In the genomic region with DNA sequence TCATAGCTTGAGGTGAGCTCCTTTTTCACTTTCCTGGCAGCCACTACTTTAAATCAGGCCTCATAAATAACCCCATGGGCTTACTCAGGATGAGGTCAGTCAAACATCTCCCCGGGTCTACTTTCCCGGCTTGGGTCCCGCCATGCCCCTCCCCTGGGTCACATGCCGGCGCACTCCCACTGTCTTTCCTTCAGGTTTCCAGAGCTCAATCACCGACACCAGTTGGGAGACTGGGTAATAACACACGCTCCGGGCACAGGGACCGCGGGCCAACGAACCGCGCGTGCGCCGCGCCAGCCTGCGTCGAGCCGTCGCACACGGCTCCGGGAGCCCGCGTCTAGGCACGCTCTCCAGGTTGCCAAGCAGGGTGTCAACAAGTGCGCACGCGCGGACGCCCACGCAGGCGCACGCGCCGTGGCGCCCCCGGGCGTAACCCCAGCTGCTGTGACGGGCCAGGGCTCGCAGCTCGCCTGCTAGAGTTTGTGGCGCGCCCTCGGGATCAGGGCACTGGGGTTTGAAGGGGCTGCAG, we compare ENCODE assay signal across 12 cellular contexts. TPM values are rescaled to one million over a fixed set of nuclear protein-coding genes. Genes with fewer than 3 reads are reported as not detected.
DNase-seq lines count a peak whose midpoint lies in the region; ATAC-seq and TF ChIP-seq lines count a peak whose summit lies in the region.
"Had no signal": no experiment of that assay in that cellular context is flagged by ENCODE, and none has a peak within 500 bp of the region (broad histone marks: within the 10 kb centered on the region; RNA-seq: fewer than 3 reads in every experiment).

No MANE protein-coding gene starts in this region.

- H3K36me3 Mint-ChIP-seq in activated T-helper 2 cell treated with anti-CD3 and anti-CD28 coated beads, Interferon-gamma antibody, Interleukin-2, Interleukin-4, amounts not matched to agents 10 μg/mL and 5 μg/mL and 100 μg/mL, durations not matched to agents 14 hours and 24 hours and 36 hours (ENCODE audit: low read depth) = no peaks in the 10 kb centered on the region

- H3K36me3 ChIP-seq in hepatocyte (replicated peaks; ENCODE audit: insufficient read depth, low read depth) = no peaks in the 10 kb centered on the region

- no peak overlapping the region for H3K4me3 Mint-ChIP-seq in activated T-helper 2 cell treated with anti-CD3 and anti-CD28 coated beads, Interferon-gamma antibody, Interleukin-2, Interleukin-4, amounts not matched to agents 10 μg/mL and 5 μg/mL and 100 μg/mL, durations not matched to agents 14 hours and 24 hours and 36 hours (ENCODE audit: low read depth)

- peaks cover 11% of the 10 kb centered on the region for H3K4me1 ChIP-seq in hepatocyte (ENCODE audit: insufficient read depth)

- in situ Hi-C loops in SK-MEL-5 (cut with HindIII; ENCODE audit: low pct_unique_long_range_greater_than_20kb, low sequenced_read_pairs) = no loop called here
- in situ Hi-C loops in GM13976 (cut with MboI; ENCODE audit: low sequenced_read_pairs, unreplicated experiment) = no loop called here

- ATAC-seq in HG03135 (IDR thresholded peaks at IDR 0.05; ENCODE audit: unreplicated experiment) = no peak
- no peak for ATAC-seq in HG03520 (IDR thresholded peaks at IDR 0.05; ENCODE audit: unreplicated experiment)
- ATAC-seq: sciatic nerve had no signal

- H3K9me3 ChIP-seq in hepatocyte (ENCODE audit: low read depth) = no peaks in the 10 kb centered on the region

- no peaks in the 10 kb centered on the region for H3K79me2 ChIP-seq in hepatocyte

- peaks cover 98% of the 10 kb centered on the region for H3K27me3 ChIP-seq in hepatocyte

- peak overlapping the region; percentile 39 for H2AFZ ChIP-seq in hepatocyte
- H2AFZ ChIP-seq: GM23248 had no signal

- H3K4me3 ChIP-seq in hepatocyte = peak overlapping the region; percentile 18
- H3K4me3 ChIP-seq: GM23248 had no signal

- H3K27ac Mint-ChIP-seq in activated T-helper 2 cell treated with anti-CD3 and anti-CD28 coated beads, Interferon-gamma antibody, Interleukin-2, Interleukin-4, amounts not matched to agents 10 μg/mL and 5 μg/mL and 100 μg/mL, durations not matched to agents 14 hours and 24 hours and 36 hours = no peak overlapping the region

- no peaks in the 10 kb centered on the region for H3K9me2 ChIP-seq in hepatocyte (replicated peaks; ENCODE audit: insufficient read depth)

- no peaks in the 10 kb centered on the region for H4K20me1 ChIP-seq in hepatocyte (ENCODE audit: insufficient read depth, poor library complexity, severe bottlenecking)

- intact Hi-C loops in activated T-helper 2 cell treated with anti-CD3 and anti-CD28 coated beads, Interferon-gamma antibody, Interleukin-2, Interleukin-4, amounts not matched to agents 10 μg/mL and 5 μg/mL and 100 μg/mL, durations not matched to agents 14 hours and 24 hours and 36 hours (cut with micrococcal nuclease) = no loop called here

- no peaks in the 10 kb centered on the region for H3K9me3 Mint-ChIP-seq in activated T-helper 2 cell treated with anti-CD3 and anti-CD28 coated beads, Interferon-gamma antibody, Interleukin-2, Interleukin-4, amounts not matched to agents 10 μg/mL and 5 μg/mL and 100 μg/mL, durations not matched to agents 14 hours and 24 hours and 36 hours

- peaks cover 65% of the 10 kb centered on the region for H3K27me3 Mint-ChIP-seq in activated T-helper 2 cell treated with anti-CD3 and anti-CD28 coated beads, Interferon-gamma antibody, Interleukin-2, Interleukin-4, amounts not matched to agents 10 μg/mL and 5 μg/mL and 100 μg/mL, durations not matched to agents 14 hours and 24 hours and 36 hours (ENCODE audit: low read depth)

- no peaks in the 10 kb centered on the region for H3K4me1 Mint-ChIP-seq in activated T-helper 2 cell treated with anti-CD3 and anti-CD28 coated beads, Interferon-gamma antibody, Interleukin-2, Interleukin-4, amounts not matched to agents 10 μg/mL and 5 μg/mL and 100 μg/mL, durations not matched to agents 14 hours and 24 hours and 36 hours (ENCODE audit: low read depth)

- no peak overlapping the region for H3K27ac ChIP-seq in hepatocyte
- H3K27ac ChIP-seq: GM23248 had no signal

- TF ChIP-seq CTCF in hepatocyte (IDR thresholded peaks at IDR 0.05; ENCODE audit: poor library complexity) (no peak), GM13976 (IDR thresholded peaks at IDR 0.05; ENCODE audit: borderline replicate concordance, control extremely low read depth, extremely low read depth, insufficient read depth, missing control alignments) (no peak)

- WGBS in hepatocyte (ENCODE audit: low lambda C conversion rate, missing lambda C conversion rate) = under 1% methylated on average over 44 of the region's 45 CpGs

- DNase-seq in HK-2 (ENCODE audit: unreplicated experiment) = peak; percentile 35
- peak; percentile 44 for DNase-seq in SK-MEL-5 (ENCODE audit: low read depth, low spot score)
- DNase-seq in hepatocyte (ENCODE audit: low spot score) = peak; percentile 57
- DNase-seq in retina = peak; percentile 84
- DNase-seq in activated T-helper 2 cell treated with anti-CD3 and anti-CD28 coated beads, Interferon-gamma antibody, Interleukin-2, Interleukin-4, amounts not matched to agents 10 μg/mL and 5 μg/mL and 100 μg/mL, durations not matched to agents 14 hours and 24 hours and 36 hours (ENCODE audit: low spot score) = no peak
- DNase-seq in GM13976 (ENCODE audit: low spot score) = no peak
- DNase-seq: activated T-cell treated with anti-CD3 and anti-CD28 coated beads, Interleukin-2, amount 50 U/mL, for 48 hours; GM23248; KBM-7 had no signal

- peak overlapping the region; percentile 81 for H3K4me2 ChIP-seq in hepatocyte

RNA-seq across cellular contexts. Expression of gene TFAP2B, which starts 31.6 kb away (rescaled TPM):
- total RNA-seq in SK-MEL-5 (2014; rRNA removed; shearing (Covaris generic)) = not detected in 2 replicates
- polyA plus RNA-seq in SK-MEL-5 (2015; cell fraction: cytosol; rRNA removed) = not detected in 2 replicates
- polyA plus RNA-seq in SK-MEL-5 (2015; cell fraction: nucleus; rRNA removed) = not detected in 2 replicates
- 0.64 and 0.73 TPM in 2 replicates for total RNA-seq in hepatocyte
- polyA plus RNA-seq in hepatocyte = 1.3 and 5.7 TPM in 2 replicates
- not detected in 2 replicates for total RNA-seq in activated T-helper 2 cell treated with anti-CD3 and anti-CD28 coated beads, Interferon-gamma antibody, Interleukin-2, Interleukin-4, amounts not matched to agents 10 μg/mL and 5 μg/mL and 100 μg/mL, durations not matched to agents 14 hours and 24 hours and 36 hours
- total RNA-seq: GM23248, sciatic nerve had no signal
- polyA plus RNA-seq: GM23248 had no signal

Comparison
In these comparisons a context has a peak if more than half of its experiments do, and no peak if none do; other contexts are left out.
1. DNase-seq: peak in HK-2 (single experiment), SK-MEL-5 (single experiment), hepatocyte (single experiment) and retina (single experiment); none in activated T-helper 2 cell treated with anti-CD3 and anti-CD28 coated beads, Interferon-gamma antibody, Interleukin-2, Interleukin-4, amounts not matched to agents 10 μg/mL and 5 μg/mL and 100 μg/mL, durations not matched to agents 14 hours and 24 hours and 36 hours (single experiment) and GM13976 (single experiment).